In the genomic region with DNA sequence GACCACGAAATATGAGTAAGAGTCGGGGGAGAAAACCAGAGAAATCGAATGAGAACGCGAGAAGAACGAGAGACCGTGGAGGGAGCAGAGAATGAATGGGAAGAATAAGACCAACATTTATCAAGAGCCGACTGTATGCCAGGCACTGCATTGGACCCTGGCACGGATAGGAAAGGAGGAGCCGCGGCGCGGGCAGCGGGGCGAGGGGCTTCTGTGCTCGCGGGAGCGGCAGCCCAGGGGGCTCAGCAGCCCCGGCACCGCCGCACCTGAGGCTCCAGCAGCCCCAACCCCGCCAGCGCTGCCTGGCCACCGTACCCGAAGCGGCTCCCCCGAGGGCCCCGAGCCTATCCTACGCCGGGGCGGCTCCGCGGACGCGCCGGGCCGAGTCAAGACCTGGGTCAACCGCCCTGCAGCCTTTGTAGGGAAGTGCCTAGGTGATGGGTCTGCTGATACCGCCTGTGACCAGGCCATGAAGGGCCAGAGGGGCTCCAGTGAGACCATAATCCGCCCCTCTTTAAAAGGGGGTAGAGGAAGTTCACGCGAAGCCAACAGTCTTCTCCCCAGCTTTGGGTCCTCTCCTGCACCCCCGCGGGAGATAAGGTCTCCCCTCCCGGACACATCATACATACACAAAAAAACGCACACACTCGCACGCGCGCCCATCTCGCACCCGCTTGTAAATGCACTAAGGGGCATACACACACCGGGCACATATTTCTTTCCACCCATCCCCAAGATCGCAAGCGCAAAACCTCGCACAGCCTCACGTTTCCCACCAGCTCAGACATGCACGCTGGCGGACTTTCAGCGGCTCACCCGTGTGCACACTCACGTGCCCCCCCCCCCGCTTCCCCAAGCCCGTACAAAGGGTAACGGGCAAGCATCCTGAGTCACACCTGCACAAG, we compare ENCODE assay signal across 9 cellular contexts. TPM values are rescaled to one million over a fixed set of nuclear protein-coding genes. Genes with fewer than 3 reads are reported as not detected.
DNase-seq lines count a peak whose midpoint lies in the region; ATAC-seq, FAIRE-seq and TF ChIP-seq lines count a peak whose summit lies in the region.
"Had no signal": no experiment of that assay in that cellular context is flagged by ENCODE, and none has a peak within 500 bp of the region (broad histone marks: within the 10 kb centered on the region; RNA-seq: fewer than 3 reads in every experiment).

No MANE protein-coding gene starts in this region.

- ATAC-seq in HG03354 (IDR thresholded peaks at IDR 0.05; ENCODE audit: poor library complexity, severe bottlenecking, unreplicated experiment): peak; percentile 2
- ATAC-seq in HG02981 (IDR thresholded peaks at IDR 0.05; ENCODE audit: unreplicated experiment): no peak
- ATAC-seq in HG03135 (IDR thresholded peaks at IDR 0.05; ENCODE audit: unreplicated experiment): no peak

- CTCF ChIA-PET in AG04450 (lab: Charles Lee): interaction anchor here (0.6 to 5.7 kb wide), 56 partner anchors 9 to 1065 kb away, joined by 3 to 215 read pairs (median 5); partner anchors contain the start of genes SLC43A1, SLC43A3 and TIMM10

- peaks cover 24% of the 10 kb centered on the region for H3K4me1 ChIP-seq in skeletal muscle satellite cell (ENCODE audit: control insufficient read depth, insufficient read depth, low read length)

- DNase-seq in AG04450 (ENCODE audit: low read depth, low spot score) (no peak), foreskin fibroblast (peak in 1 of 2 donors; percentile 48), D721Med (ENCODE audit: insufficient read length, low spot score) (no peak)
- DNase-seq in activated CD4-positive, alpha-beta T cell treated with anti-CD3 and anti-CD28 coated beads, Interleukin-2, amount 50 U/mL, for 48 hours: peak; percentile 26 to 32

- no peaks in the 10 kb centered on the region for H3K9me3 ChIP-seq in AG04450 (ENCODE audit: control insufficient read depth, insufficient read depth, low read length)
- no peaks in the 10 kb centered on the region for H3K9me3 ChIP-seq in skeletal muscle satellite cell (replicated peaks; ENCODE audit: low read length)
- H3K9me3 ChIP-seq: body of pancreas had no signal

- no peak overlapping the region for H3K27ac ChIP-seq in AG04450 (ENCODE audit: low read depth, low read length)

- H3K27me3 ChIP-seq in AG04450 (ENCODE audit: control insufficient read depth, insufficient read depth, low read length): peaks cover 32% of the 10 kb centered on the region
- peaks cover 59% of the 10 kb centered on the region for H3K27me3 ChIP-seq in skeletal muscle satellite cell (ENCODE audit: control insufficient read depth, insufficient read depth, low read length)
- H3K27me3 ChIP-seq: body of pancreas had no signal

- FAIRE-seq in D721Med (lab: Jason Lieb, UNC): no peak

- H3K4me2 ChIP-seq in skeletal muscle satellite cell (ENCODE audit: low read length): peak overlapping the region; percentile 89

- TF ChIP-seq CTCF in AG04450 (IDR thresholded peaks at IDR 0.05; ENCODE audit: low read depth, low read length): no peak
- TF ChIP-seq CTCF in foreskin fibroblast (IDR thresholded peaks at IDR 0.05; ENCODE audit: low read depth, low read length): no peak
- TF ChIP-seq CTCF in D721Med (IDR thresholded peaks at IDR 0.05; ENCODE audit: insufficient read depth, missing control alignments): no peak

- H3K36me3 ChIP-seq in skeletal muscle satellite cell (ENCODE audit: insufficient read depth, low read length): no peaks in the 10 kb centered on the region

- POLR2A ChIA-PET in AG04450 (lab: Yijun Ruan, JAX): interaction anchor here (0.7 to 1.0 kb wide), 3 partner anchors 32 to 55 kb away, joined by 5 to 13 read pairs (median 6); no protein-coding TSS in a partner anchor

- H3K4me3 ChIP-seq in AG04450 (ENCODE audit: low read depth, low read length): peak overlapping the region; percentile 62
- peak overlapping the region; percentile 29 to 52 for H3K4me3 ChIP-seq in foreskin fibroblast (ENCODE audit: low read depth in 1 of 2, low read length in 2 of 2)
- peak overlapping the region; percentile 63 for H3K4me3 ChIP-seq in skeletal muscle satellite cell (ENCODE audit: low read length)
- H3K4me3 ChIP-seq: body of pancreas had no signal

- H3K9ac ChIP-seq in skeletal muscle satellite cell (ENCODE audit: low read depth, low read length): no peak overlapping the region

RNA-seq across cellular contexts. Expression of gene RTN4RL2, which starts 1.0 kb away (rescaled TPM):
- polyA plus RNA-seq in AG04450 (2011; rRNA removed): 0.11 and 0.45 TPM in 2 replicates
- not detected in 2 replicates for polyA minus RNA-seq in AG04450 (2011; rRNA and poly(A)+ RNA removed)
- total RNA-seq in skeletal muscle satellite cell (2012; rRNA removed): 0.51 TPM in 1 of 2 replicates, not detected in the other

RNA-seq across cellular contexts. Expression of gene SLC43A3, which starts 32.4 kb away (rescaled TPM):
- 24.4 and 25.1 TPM in 2 replicates for polyA plus RNA-seq in AG04450 (2011; rRNA removed)
- polyA minus RNA-seq in AG04450 (2011; rRNA and poly(A)+ RNA removed): 30.1 and 43.1 TPM in 2 replicates
- total RNA-seq in skeletal muscle satellite cell (2012; rRNA removed): 83.4 and 140 TPM in 2 replicates

RNA-seq across cellular contexts. Expression of gene SLC43A1, which starts 56.1 kb away (rescaled TPM):
- 14.6 and 17.5 TPM in 2 replicates for polyA plus RNA-seq in AG04450 (2011; rRNA removed)
- polyA minus RNA-seq in AG04450 (2011; rRNA and poly(A)+ RNA removed): 24.5 and 30.1 TPM in 2 replicates
- total RNA-seq in skeletal muscle satellite cell (2012; rRNA removed): 9.6 and 14.7 TPM in 2 replicates

Comparison
In these comparisons a context has a peak if more than half of its experiments do, and no peak if none do; other contexts are left out.
1. DNase-seq: peak in activated CD4-positive, alpha-beta T cell treated with anti-CD3 and anti-CD28 coated beads, Interleukin-2, amount 50 U/mL, for 48 hours (2 of 2); none in AG04450 (single experiment) and D721Med (single experiment).
2. Peak in every context shown above with its lines, with median percentiles within 50 percentile points of each other: H3K4me3 ChIP-seq.